In genomic region chr1:22643928-22644327, GRCh38 we compare ENCODE assay signal across 24 cellular contexts. TPM values are rescaled to one million over a fixed set of nuclear protein-coding genes. Genes with fewer than 3 reads are reported as not detected.
DNase-seq lines count a peak whose midpoint lies in the region; ATAC-seq and TF ChIP-seq lines count a peak whose summit lies in the region.
"Had no signal": no experiment of that assay in that cellular context is flagged by ENCODE, and none has a peak within 500 bp of the region (broad histone marks: within the 10 kb centered on the region; RNA-seq: fewer than 3 reads in every experiment).

No MANE protein-coding gene starts in this region.

- H3K4me3 ChIP-seq in dorsolateral prefrontal cortex, result peak overlapping the region in 47 of 59 donors; percentile 1 to 59 (median 37)
- peak overlapping the region; percentile 17 to 31 for H3K4me3 ChIP-seq in mucosa of rectum (ENCODE audit: low read length in 2 of 2)
- H3K4me3 ChIP-seq in thoracic aorta, result peak overlapping the region; percentile 61
- H3K4me3 ChIP-seq: cardiac muscle cell had no signal

- intact Hi-C loops in dorsolateral prefrontal cortex (cut with DNase I), result loop anchor here (5.0 to 10.0 kb wide), 2 partner anchors 117 to 539 kb away; no protein-coding TSS in a partner anchor

- DNase-seq in dorsolateral prefrontal cortex (no peak), thoracic aorta (ENCODE audit: low spot score) (no peak), foreskin keratinocyte (no peak)
- DNase-seq in central memory CD4-positive, alpha-beta T cell, result no peak
- DNase-seq: activated CD8-positive, alpha-beta T cell treated with anti-CD3 and anti-CD28 coated beads for 36 hours; effector CD4-positive, alpha-beta T cell; mesendoderm; MM.1S; NCI-H1417 treated with DMSO at 0.1 percent for 48 hours; NCI-H2081 treated with DMSO at 0.1 percent for 48 hours; NCI-H345; NCI-H748 treated with DMSO at 0.1 percent for 48 hours had no signal

- peak overlapping the region; percentile 16 for H3K27ac ChIP-seq in angular gyrus (ENCODE audit: low read depth, low read length)
- peak overlapping the region in 28 of 59 donors; percentile 8 to 77 (median 38) for H3K27ac ChIP-seq in dorsolateral prefrontal cortex
- peak overlapping the region; percentile 61 to 63 for H3K27ac ChIP-seq in mucosa of rectum (ENCODE audit: low read depth in 2 of 2, low read length in 2 of 2)
- no peak overlapping the region for H3K27ac ChIP-seq in thoracic aorta
- H3K27ac ChIP-seq in foreskin keratinocyte, result no peak overlapping the region
- H3K27ac ChIP-seq: cardiac muscle cell, epithelial cell of prostate, KMS-11 had no signal

- H3K9me3 ChIP-seq in mucosa of rectum (ENCODE audit: control insufficient read depth in 2 of 2, low read length in 2 of 2) (no peaks in the 10 kb centered on the region), thoracic aorta (no peaks in the 10 kb centered on the region)

- H3K27me3 ChIP-seq in dorsolateral prefrontal cortex (peaks cover 0 to 10% (median 0%) of the 10 kb centered on the region in 45 donors), mucosa of rectum (ENCODE audit: control insufficient read depth in 2 of 2, insufficient read depth in 2 of 2, low read length in 2 of 2) (peaks cover 0 to 2% of the 10 kb centered on the region in 2 donors), thoracic aorta (replicated peaks; ENCODE audit: insufficient read depth) (no peaks in the 10 kb centered on the region), foreskin keratinocyte (no peaks in the 10 kb centered on the region)

- ATAC-seq in thoracic aorta (ENCODE audit: insufficient number of reproducible peaks, low FRiP score, low read depth) (no peak), GM19463 (IDR thresholded peaks at IDR 0.05; ENCODE audit: unreplicated experiment) (no peak), foreskin keratinocyte (no peak)
- ATAC-seq: activated CD4-positive, CD25-positive, alpha-beta regulatory T cell treated with anti-CD3 and anti-CD28 coated beads, Interleukin-2, amount 50 U/mL, for 24 hours; activated CD8-positive, alpha-beta T cell treated with anti-CD3 and anti-CD28 coated beads for 36 hours; HCT116 had no signal

- H3K4me1 ChIP-seq in mucosa of rectum (ENCODE audit: control insufficient read depth in 2 of 2, insufficient read depth in 2 of 2, low read length in 2 of 2) (no peaks in the 10 kb centered on the region), thoracic aorta (ENCODE audit: control insufficient read depth in 1 of 2, low read depth in 2 of 2) (peaks cover 0 to 2% of the 10 kb centered on the region in 2 donors), foreskin keratinocyte (no peaks in the 10 kb centered on the region)

- H3K9ac ChIP-seq in mucosa of rectum (ENCODE audit: low read depth in 1 of 2, low read length in 2 of 2), result peak overlapping the region in 1 of 2 donors; percentile 34
- H3K9ac ChIP-seq: KMS-11 had no signal

- no peak for TF ChIP-seq CTCF in dorsolateral prefrontal cortex (IDR thresholded peaks at IDR 0.05 in 54 of 56, conservative IDR thresholded peaks at IDR 0.05 in 2 of 56; ENCODE audit: low read depth in 1 of 56, partially characterized antibody in 56 of 56)
- no peak for TF ChIP-seq CTCF in thoracic aorta (IDR thresholded peaks at IDR 0.05)
- TF ChIP-seq CTCF in foreskin keratinocyte (conservative IDR thresholded peaks at IDR 0.05), result no peak

- H3K36me3 ChIP-seq in mucosa of rectum (ENCODE audit: control insufficient read depth in 2 of 2, insufficient read depth in 2 of 2, low read length in 2 of 2) (no peaks in the 10 kb centered on the region), thoracic aorta (no peaks in the 10 kb centered on the region)
- H3K36me3 ChIP-seq: cardiac muscle cell had no signal

RNA-seq across cellular contexts. Expression of gene C1QC, which starts 0.5 kb away (rescaled TPM):
- total RNA-seq in dorsolateral prefrontal cortex (100 to 1,000 TPM in 30 of 120 experiments, 10 to 100 TPM in 90; 15.3 to 399 (median 70.1) TPM), thoracic aorta (100 to 1,000 TPM; 241 to 542 TPM), foreskin keratinocyte (not detected in 2 replicates)
- polyA plus RNA-seq in foreskin keratinocyte, result not detected in 2 replicates
- total RNA-seq: activated CD8-positive, alpha-beta T cell treated with anti-CD3 and anti-CD28 coated beads for 36 hours; activated T-helper 2 cell treated with anti-CD3 and anti-CD28 coated beads, Interferon-gamma antibody, Interleukin-2, Interleukin-4, amounts not matched to agents 10 μg/mL and 5 μg/mL and 100 μg/mL, durations not matched to agents 14 hours and 24 hours and 36 hours; cardiac muscle cell; fibroblast of villous mesenchyme; myocyte; RPMI7951 had no signal
- polyA plus RNA-seq: cardiac muscle cell had no signal

RNA-seq across cellular contexts. Expression of gene C1QA, which starts 7.5 kb away (rescaled TPM):
- 100 to 1,000 TPM in 13 of 120 experiments, 10 to 100 TPM in 105, 1 to 10 TPM in 2; 7.6 to 317 (median 44.5) TPM for total RNA-seq in dorsolateral prefrontal cortex
- 100 to 1,000 TPM; 234 to 501 TPM for total RNA-seq in thoracic aorta
- total RNA-seq in foreskin keratinocyte, result not detected in 2 replicates
- not detected in 2 replicates for polyA plus RNA-seq in foreskin keratinocyte
- total RNA-seq: activated CD8-positive, alpha-beta T cell treated with anti-CD3 and anti-CD28 coated beads for 36 hours; activated T-helper 2 cell treated with anti-CD3 and anti-CD28 coated beads, Interferon-gamma antibody, Interleukin-2, Interleukin-4, amounts not matched to agents 10 μg/mL and 5 μg/mL and 100 μg/mL, durations not matched to agents 14 hours and 24 hours and 36 hours; cardiac muscle cell; fibroblast of villous mesenchyme; myocyte; RPMI7951 had no signal
- polyA plus RNA-seq: cardiac muscle cell had no signal

RNA-seq across cellular contexts. Expression of gene C1QB, which starts 9.1 kb away (rescaled TPM):
- 100 to 1,000 TPM in 35 of 120 experiments, 10 to 100 TPM in 85; 12.3 to 456 (median 73.0) TPM for total RNA-seq in dorsolateral prefrontal cortex
- total RNA-seq in thoracic aorta, result 100 to 1,000 TPM; 448 to 884 TPM
- not detected in 2 replicates for total RNA-seq in foreskin keratinocyte
- not detected in 2 replicates for polyA plus RNA-seq in foreskin keratinocyte
- total RNA-seq: activated CD8-positive, alpha-beta T cell treated with anti-CD3 and anti-CD28 coated beads for 36 hours; activated T-helper 2 cell treated with anti-CD3 and anti-CD28 coated beads, Interferon-gamma antibody, Interleukin-2, Interleukin-4, amounts not matched to agents 10 μg/mL and 5 μg/mL and 100 μg/mL, durations not matched to agents 14 hours and 24 hours and 36 hours; cardiac muscle cell; fibroblast of villous mesenchyme; myocyte; RPMI7951 had no signal
- polyA plus RNA-seq: cardiac muscle cell had no signal

Comparison
In these comparisons a context has a peak if more than half of its experiments do, and no peak if none do; other contexts are left out.
1. H3K27ac ChIP-seq: peak in angular gyrus (single experiment) and mucosa of rectum (2 of 2); none in thoracic aorta (0 of 2) and foreskin keratinocyte (single experiment).
2. RNA of gene C1QC, which starts 0.5 kb away (total RNA-seq): 241 to 542 TPM in thoracic aorta and 15.3 to 399 TPM in dorsolateral prefrontal cortex; not detected in foreskin keratinocyte; every median in the first group is over 10 times any median in the second.
3. RNA of gene C1QB, which starts 9.1 kb away (total RNA-seq): 448 to 884 TPM in thoracic aorta and 12.3 to 456 TPM in dorsolateral prefrontal cortex; not detected in foreskin keratinocyte; every median in the first group is over 10 times any median in the second.
4. Peak in every context shown above with its lines, with median percentiles within 50 percentile points of each other: H3K4me3 ChIP-seq.